Comparison of ENCODE assay signal across 4 cellular contexts in genomic region chr2:77631007-77631406, GRCh38.
TF ChIP-seq lines count a peak whose summit lies in the region.

No MANE protein-coding gene starts in this region.

TF ChIP-seq in HepG2, 621 proteins besides CTCF, POLR2A, EP300 and RAD21:
- TF ChIP-seq MAFK (conservative IDR thresholded peaks at IDR 0.05 in 1 of 2, IDR thresholded peaks at IDR 0.05 in 1 of 2; ENCODE audit: low read length in 2 of 2): peak; percentile 23 to 71; a peak in 3 of 4 replicates
- no peak for TF ChIP-seq ZNF44 (CRISPR knock-in tag; IDR thresholded peaks at IDR 0.05)
- peak; percentile 45; the same call in 1 of the 2 replicates for TF ChIP-seq MAFF (IDR thresholded peaks at IDR 0.05; ENCODE audit: low read depth, low read length)
- TF ChIP-seq NFE2L2 (IDR thresholded peaks at IDR 0.05; ENCODE audit: low read length): peak; percentile 51
- TF ChIP-seq BATF2 (CRISPR knock-in tag; IDR thresholded peaks at IDR 0.05): no peak
TF ChIP-seq in HepG2: peak in this region for 3.

TF ChIP-seq in A549, 52 proteins besides CTCF, POLR2A, EP300 and RAD21:
- TF ChIP-seq MAFK (IDR thresholded peaks at IDR 0.05; ENCODE audit: partially characterized antibody) (peak; percentile 68), TP53 (CRISPR knock-in tag; IDR thresholded peaks at IDR 0.05) (no peak), RCOR1 (IDR thresholded peaks at IDR 0.05; ENCODE audit: low read depth, low read length) (no peak), MAZ (IDR thresholded peaks at IDR 0.05; ENCODE audit: borderline replicate concordance, low read depth, low read length) (no peak), HEYL (CRISPR knock-in tag; IDR thresholded peaks at IDR 0.05) (no peak), NFE2L2 (conservative IDR thresholded peaks at IDR 0.05; ENCODE audit: low read length) (peak; percentile 29; the same call in 1 of the 2 replicates), HDAC2 (IDR thresholded peaks at IDR 0.05) (no peak)

TF ChIP-seq in IMR-90, 13 proteins besides CTCF, POLR2A, EP300 and RAD21:
- no peak for TF ChIP-seq ELK1 (IDR thresholded peaks at IDR 0.05; ENCODE audit: borderline replicate concordance, low read depth, low read length)
- peak; percentile 36; the same call in 1 of the 2 replicates for TF ChIP-seq NFE2L2 (IDR thresholded peaks at IDR 0.05; ENCODE audit: low read depth, low read length)
- peak; percentile 43; the same call in 1 of the 2 replicates for TF ChIP-seq MAFK (IDR thresholded peaks at IDR 0.05; ENCODE audit: low read depth, low read length)
- TF ChIP-seq USF2 (IDR thresholded peaks at IDR 0.05; ENCODE audit: low read depth, low read length): no peak
- no peak for TF ChIP-seq SMC3 (IDR thresholded peaks at IDR 0.05; ENCODE audit: low read depth, low read length)
- TF ChIP-seq FOS (IDR thresholded peaks at IDR 0.05; ENCODE audit: low read depth, low read length): no peak
- no peak for TF ChIP-seq MAZ (IDR thresholded peaks at IDR 0.05; ENCODE audit: borderline replicate concordance, low read depth, low read length)
- no peak for TF ChIP-seq BHLHE40 (IDR thresholded peaks at IDR 0.05; ENCODE audit: low read depth, low read length)
- no peak for TF ChIP-seq CEBPB (IDR thresholded peaks at IDR 0.05; ENCODE audit: low read depth, low read length)

TF ChIP-seq in K562, 482 proteins besides CTCF, POLR2A, EP300 and RAD21:
- TF ChIP-seq MTA2 (IDR thresholded peaks at IDR 0.05; ENCODE audit: low read depth) (no peak), ZNF143 (CRISPR knock-in tag; IDR thresholded peaks at IDR 0.05) (no peak), ZEB2 (IDR thresholded peaks at IDR 0.05) (no peak), ZNF316 (IDR thresholded peaks at IDR 0.05) (peak; percentile 50; the same call in 1 of the 2 replicates), MAFG (tag; conservative IDR thresholded peaks at IDR 0.05) (peak; percentile 43; the same call in 1 of the 2 replicates), ZNF717 (CRISPR knock-in tag; IDR thresholded peaks at IDR 0.05) (no peak), SRF (CRISPR knock-in tag; IDR thresholded peaks at IDR 0.05) (no peak), CAMTA2 (CRISPR knock-in tag; conservative IDR thresholded peaks at IDR 0.05) (no peak), PHTF2 (CRISPR knock-in tag; IDR thresholded peaks at IDR 0.05) (no peak), CXXC5 (CRISPR knock-in tag; IDR thresholded peaks at IDR 0.05) (no peak), ZNF354B (CRISPR knock-in tag; IDR thresholded peaks at IDR 0.05) (no peak), ZNF445 (CRISPR knock-in tag; IDR thresholded peaks at IDR 0.05; ENCODE audit: low read depth) (no peak), TAL1 (IDR thresholded peaks at IDR 0.05) (no peak), HMGXB4 (CRISPR knock-in tag; IDR thresholded peaks at IDR 0.05) (no peak), RHOXF2B (CRISPR knock-in tag; conservative IDR thresholded peaks at IDR 0.05) (no peak), NKRF (IDR thresholded peaks at IDR 0.05; ENCODE audit: borderline replicate concordance) (no peak), FOS (IDR thresholded peaks at IDR 0.05; ENCODE audit: extremely low read depth, insufficient read length) (no peak), HMBOX1 (IDR thresholded peaks at IDR 0.05) (no peak), ZNF184 (CRISPR knock-in tag; IDR thresholded peaks at IDR 0.05) (no peak), HNRNPL (IDR thresholded peaks at IDR 0.05; ENCODE audit: low read depth, low read length) (no peak), VEZF1 (CRISPR knock-in tag; IDR thresholded peaks at IDR 0.05) (no peak), ARID3B (CRISPR knock-in tag; IDR thresholded peaks at IDR 0.05; ENCODE audit: borderline replicate concordance) (no peak), MEIS2 (IDR thresholded peaks at IDR 0.05; ENCODE audit: partially characterized antibody) (no peak), PRDM10 (IDR thresholded peaks at IDR 0.05; ENCODE audit: partially characterized antibody) (no peak), MAFF (IDR thresholded peaks at IDR 0.05; ENCODE audit: low read length) (peak; percentile 7; the same call in 1 of the 2 replicates)
